ENCODE assay signal across 9 cellular contexts in the genomic region with DNA sequence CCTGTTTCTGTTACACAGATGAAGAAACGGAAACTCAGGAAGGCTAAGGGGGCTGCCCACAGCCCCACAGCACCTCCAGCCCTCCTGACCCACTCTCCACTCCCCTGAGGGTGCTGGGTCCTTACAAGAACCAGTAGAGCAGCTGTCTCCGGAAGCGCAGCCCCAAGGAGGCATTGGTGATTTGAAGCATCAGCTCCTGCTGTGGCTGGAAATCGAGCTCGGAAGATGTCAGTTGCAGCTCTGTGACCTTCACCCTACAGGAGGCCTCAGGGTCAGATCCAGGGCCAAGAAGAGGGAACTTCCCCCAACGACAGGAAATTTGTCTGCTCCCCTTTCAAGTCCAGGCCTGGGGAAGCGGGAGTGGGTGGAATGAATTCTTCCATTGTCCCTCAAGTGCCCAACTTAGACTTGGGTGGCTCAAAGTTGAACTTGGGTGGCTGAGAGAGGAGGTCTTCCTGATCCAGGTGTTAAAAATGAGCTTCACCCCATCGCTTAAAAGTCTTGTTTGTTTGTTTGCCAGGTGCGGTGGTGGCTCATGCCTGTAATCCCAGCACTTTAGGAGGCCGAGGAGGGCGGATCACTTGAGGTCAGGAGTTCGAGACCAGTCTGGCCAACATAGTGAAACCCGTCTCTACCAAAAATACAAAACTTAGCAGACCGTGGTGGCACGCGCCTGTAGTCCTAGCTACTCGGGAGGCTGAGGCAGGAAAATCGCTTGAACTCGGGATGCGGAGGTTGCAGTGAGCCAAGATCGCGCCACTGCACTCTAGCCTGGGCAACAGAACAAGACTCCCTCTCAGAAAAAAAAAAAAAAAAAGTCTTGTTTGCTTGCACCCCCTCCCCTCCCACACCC. TPM values are rescaled to one million over a fixed set of nuclear protein-coding genes. Genes with fewer than 3 reads are reported as not detected.
A peak's percentile ranks its signal among the peaks of the same experiment; 100 is the strongest.
DNase-seq lines count a peak whose midpoint lies in the region; FAIRE-seq and TF ChIP-seq lines count a peak whose summit lies in the region.
"Had no signal": no experiment of that assay in that cellular context is flagged by ENCODE, and none has a peak within 500 bp of the region (broad histone marks: within the 10 kb centered on the region; RNA-seq: fewer than 3 reads in every experiment).

No MANE protein-coding gene starts in this region.

- H3K4me3 Mint-ChIP-seq in Calu3 (ENCODE audit: low read depth, unreplicated experiment) (no peak overlapping the region), osteocyte (ENCODE audit: unreplicated experiment) (peak overlapping the region; percentile 72)

- DNase-seq in Calu3 = no peak
- DNase-seq in NOMO-1 treated with DMSO at 0.1 percent for 48 hours (lab: John Stamatoyannopoulos, UW; ENCODE audit: unreplicated experiment) = peak; percentile 29
- no peak for DNase-seq in dorsolateral prefrontal cortex
- no peak for DNase-seq in osteocyte (ENCODE audit: extremely low spot score, unreplicated experiment)
- no peak for DNase-seq in NCI-H526 treated with DMSO at 0.1 percent for 48 hours (lab: John Stamatoyannopoulos, UW)
- DNase-seq in H54 (ENCODE audit: insufficient read length, low spot score) = no peak
- DNase-seq in DMS53 (lab: John Stamatoyannopoulos, UW) = no peak
- DNase-seq in GM10248 (ENCODE audit: extremely low spot score) = no peak

- H3K4me3 ChIP-seq in dorsolateral prefrontal cortex = peak overlapping the region in 51 of 59 donors; percentile 20 to 74 (median 58)

- CTCF ChIA-PET in Calu3 (lab: Charles Lee) (interaction anchor here (0.5 to 1.6 kb wide), 4 partner anchors 21 to 830 kb away, joined by 3 to 4 read pairs (median 4); a partner anchor contains a TSS), GM10248 (lab: Yijun Ruan, JAX) (interaction anchor here (0.8 to 2.9 kb wide), 10 partner anchors 9 to 103 kb away, joined by 3 to 7 read pairs (median 4); a partner anchor contains a TSS)

- FAIRE-seq in H54 (lab: Jason Lieb, UNC) = no peak

- intact Hi-C loops in Calu3 (cut with micrococcal nuclease; ENCODE audit: unreplicated experiment) (no loop called here), dorsolateral prefrontal cortex (cut with DNase I) (no loop called here)

- POLR2A ChIA-PET in GM10248 (lab: Yijun Ruan, JAX) = interaction anchor here (0.7 to 1.5 kb wide), 2 partner anchors 8 to 17 kb away, joined by 5 to 7 read pairs; no protein-coding TSS in a partner anchor

- H3K4me1 Mint-ChIP-seq in Calu3 (ENCODE audit: low read depth, unreplicated experiment) = peaks cover 18% of the 10 kb centered on the region
- H3K4me1 Mint-ChIP-seq in osteocyte (ENCODE audit: unreplicated experiment) = peaks cover 22% of the 10 kb centered on the region

- no peaks in the 10 kb centered on the region for H3K9me3 Mint-ChIP-seq in Calu3 (ENCODE audit: low read depth, unreplicated experiment)
- no peaks in the 10 kb centered on the region for H3K9me3 Mint-ChIP-seq in osteocyte (ENCODE audit: unreplicated experiment)

- TF ChIP-seq POLR2A in H54 (IDR thresholded peaks at IDR 0.05; ENCODE audit: low read depth, low read length) = no peak

- no peak for TF ChIP-seq CTCF in Calu3 (IDR thresholded peaks at IDR 0.05; ENCODE audit: unreplicated experiment)
- TF ChIP-seq CTCF in dorsolateral prefrontal cortex (IDR thresholded peaks at IDR 0.05 in 54 of 56, conservative IDR thresholded peaks at IDR 0.05 in 2 of 56; ENCODE audit: low read depth in 1 of 56, partially characterized antibody in 56 of 56) = no peak
- no peak for TF ChIP-seq CTCF in osteocyte (IDR thresholded peaks at IDR 0.05)
- no peak for TF ChIP-seq CTCF in GM10248 (IDR thresholded peaks at IDR 0.05; ENCODE audit: control extremely low read depth, extremely low read depth, low read depth, missing control alignments)

- H3K36me3 Mint-ChIP-seq in Calu3 (ENCODE audit: insufficient read depth, unreplicated experiment) (peaks cover 14% of the 10 kb centered on the region), osteocyte (ENCODE audit: unreplicated experiment) (peaks cover 10% of the 10 kb centered on the region)

- no peaks in the 10 kb centered on the region for H3K27me3 ChIP-seq in dorsolateral prefrontal cortex

- H3K27me3 Mint-ChIP-seq in Calu3 (ENCODE audit: unreplicated experiment) (peaks cover 35% of the 10 kb centered on the region), osteocyte (ENCODE audit: unreplicated experiment) (no peaks in the 10 kb centered on the region)

- no TSS peak for BruUV-seq in Calu3 (replicated peaks; lab: Mats Ljungman, UMichigan)

- H3K27ac Mint-ChIP-seq in Calu3 (ENCODE audit: unreplicated experiment) = peak overlapping the region; percentile 40
- H3K27ac Mint-ChIP-seq in osteocyte (ENCODE audit: unreplicated experiment) = peak overlapping the region; percentile 73

- peak overlapping the region in 23 of 59 donors; percentile 10 to 87 (median 47) for H3K27ac ChIP-seq in dorsolateral prefrontal cortex

RNA-seq across cellular contexts. Expression of a gene that starts 1.9 kb away (rescaled TPM):
- total RNA-seq in Calu3 (2022) (1.4 and 1.6 TPM in 2 replicates), dorsolateral prefrontal cortex (100 to 1,000 TPM in 9 of 120 experiments, 10 to 100 TPM in 111; 26.9 to 232 (median 59.4) TPM), osteocyte (195 and 211 TPM in 2 replicates)

RNA-seq across cellular contexts. Expression of a gene that starts 18.9 kb away (rescaled TPM):
- total RNA-seq in Calu3 (2022) (164 and 201 TPM in 2 replicates), dorsolateral prefrontal cortex (100 to 1,000 TPM in 102 of 120 experiments, 10 to 100 TPM in 18; 72.5 to 172 (median 116) TPM), osteocyte (310 and 318 TPM in 2 replicates)

RNA-seq across cellular contexts. Expression of a gene that starts 19.0 kb away (rescaled TPM):
- total RNA-seq in Calu3 (2022) = 6.8 and 8.3 TPM in 2 replicates
- 10 to 100 TPM in 6 of 120 experiments, 1 to 10 TPM in 114; 3.3 to 19.6 (median 7.1) TPM for total RNA-seq in dorsolateral prefrontal cortex
- total RNA-seq in osteocyte = 7.3 and 7.4 TPM in 2 replicates

RNA-seq across cellular contexts. Expression of a gene that starts 22.6 kb away (rescaled TPM):
- total RNA-seq in Calu3 (2022) (3.8 and 5.8 TPM in 2 replicates), dorsolateral prefrontal cortex (1 to 10 TPM; 1.6 to 9.6 (median 4.6) TPM), osteocyte (2.9 TPM in 2 replicates)
- total RNA-seq: NCI-H460 had no signal

RNA-seq across cellular contexts. Expression of a gene that starts 24.4 kb away (rescaled TPM):
- total RNA-seq in Calu3 (2022) (38.1 and 39.8 TPM in 2 replicates), dorsolateral prefrontal cortex (10 to 100 TPM; 20.4 to 44.7 (median 32.2) TPM), osteocyte (34.6 and 42.1 TPM in 2 replicates)

Comparison
In these comparisons a context has a peak if more than half of its experiments do, and no peak if none do; other contexts are left out.
1. RNA of a gene that starts 1.9 kb away (total RNA-seq): 195 to 211 TPM in osteocyte and 26.9 to 232 TPM in dorsolateral prefrontal cortex; 1.4 to 1.6 TPM in Calu3; every median in the first group is over 10 times any median in the second.